23 cellular contexts compared by ENCODE assay signal in genomic region chr10:42618424-42618823, GRCh38. TPM values are rescaled to one million over a fixed set of nuclear protein-coding genes. Genes with fewer than 3 reads are reported as not detected.
DNase-seq lines count a peak whose midpoint lies in the region; ATAC-seq, FAIRE-seq and TF ChIP-seq lines count a peak whose summit lies in the region.
"Had no signal": no experiment of that assay in that cellular context is flagged by ENCODE, and none has a peak within 500 bp of the region (broad histone marks: within the 10 kb centered on the region; RNA-seq: fewer than 3 reads in every experiment).

No MANE protein-coding gene starts in this region.

- DNase-seq in HepG2 (ENCODE audit: low spot score) (no peak), right lobe of liver (no peak), H54 (ENCODE audit: insufficient read length, low spot score) (no peak), T-helper 17 cell (no peak), SKM-1 (lab: John Stamatoyannopoulos, UW; ENCODE audit: unreplicated experiment) (no peak), pons (ENCODE audit: low spot score) (no peak), NCI-H187 treated with DMSO at 0.1 percent for 48 hours (lab: John Stamatoyannopoulos, UW) (no peak)
- DNase-seq in stimulated activated effector memory CD8-positive, alpha-beta T cell treated with anti-CD3 and anti-CD28 coated beads, Interleukin-12 subunit alpha, Interleukin-12 subunit beta, amount 100 ng/mL, for 72 hours (ENCODE audit: low spot score in 2 of 2): no peak
- DNase-seq: 8988T; C1 segment of cervical spinal cord; Calu3; CD4-positive, alpha-beta memory T cell; COR-L47; DMS153; DND-41; GM23248; H9; HFFc6 had no signal

- H3K27ac ChIP-seq in HepG2 (ENCODE audit: extremely low read length, insufficient read depth, low read length) (no peak overlapping the region), right lobe of liver (no peak overlapping the region)
- H3K27ac ChIP-seq: A549, GM23248 had no signal

- no peak for TF ChIP-seq POLR2A in HepG2 (IDR thresholded peaks at IDR 0.05; ENCODE audit: insufficient read depth in 1 of 2, low read depth in 2 of 2, low read length in 2 of 2)
- no peak for TF ChIP-seq POLR2A in right lobe of liver (IDR thresholded peaks at IDR 0.05)
- no peak for TF ChIP-seq POLR2A in H54 (IDR thresholded peaks at IDR 0.05; ENCODE audit: low read depth, low read length)

- TF ChIP-seq RAD21 in HepG2 (CRISPR knock-in tag; IDR thresholded peaks at IDR 0.05): no peak

- no peak overlapping the region for H3K4me3 Mint-ChIP-seq in T-helper 17 cell
- no peak overlapping the region for H3K4me3 Mint-ChIP-seq in stimulated activated effector memory CD8-positive, alpha-beta T cell treated with anti-CD3 and anti-CD28 coated beads, Interleukin-12 subunit alpha, Interleukin-12 subunit beta, amount 100 ng/mL, for 72 hours
- H3K4me3 Mint-ChIP-seq: CD4-positive, alpha-beta memory T cell; H9; HFFc6 had no signal

- H2AFZ ChIP-seq in HepG2 (ENCODE audit: low read length): no peak overlapping the region
- H2AFZ ChIP-seq: GM23248 had no signal

- H3K4me3 ChIP-seq in HepG2 (replicated peaks in 1 of 3; ENCODE audit: insufficient read depth in 1 of 3, low read depth in 2 of 3, low read length in 3 of 3) (no peak overlapping the region), right lobe of liver (no peak overlapping the region)
- H3K4me3 ChIP-seq: A549, GM23248 had no signal

- TF ChIP-seq CTCF in HepG2 (CRISPR knock-in tag; IDR thresholded peaks at IDR 0.05) (no peak), right lobe of liver (IDR thresholded peaks at IDR 0.05) (no peak)

- no peaks in the 10 kb centered on the region for H4K20me1 ChIP-seq in HepG2 (ENCODE audit: insufficient read depth, low read length)

- POLR2A ChIA-PET in HepG2 (lab: Yijun Ruan, JAX): no interaction called here

- 95% methylated on average over 4 of the region's 4 CpGs for WGBS in HepG2 (ENCODE audit: low lambda C conversion rate)
- 89% methylated on average over 4 of the region's 4 CpGs for WGBS in right lobe of liver (ENCODE audit: insufficient coverage, low coverage, low lambda C conversion rate, missing lambda C conversion rate)

- CTCF ChIA-PET in HepG2 (lab: Yijun Ruan, JAX; ENCODE audit: low intra/inter-chr PET ratio, low total read pairs): no interaction called here

- H3K4me2 ChIP-seq in HepG2 (ENCODE audit: low read depth, low read length): no peak overlapping the region
- H3K4me2 ChIP-seq: A549 had no signal

- H3K27me3 Mint-ChIP-seq in T-helper 17 cell: no peaks in the 10 kb centered on the region
- H3K27me3 Mint-ChIP-seq: CD4-positive, alpha-beta memory T cell had no signal

- H3K36me3 ChIP-seq in HepG2 (replicated peaks in 1 of 2; ENCODE audit: control insufficient read depth in 1 of 2, insufficient read depth in 2 of 2, low read length in 2 of 2) (peaks cover 2 to 16% of the 10 kb centered on the region in 2 experiments; a peak in 3 of 5 replicates), right lobe of liver (peaks cover 0 to 11% (median 4%) of the 10 kb centered on the region in 4 donors)

- no peaks in the 10 kb centered on the region for H3K79me2 ChIP-seq in HepG2 (ENCODE audit: insufficient read depth, low read length)

- TSS peak; percentile 33 for BruUV-seq in HepG2 (replicated peaks; lab: Mats Ljungman, UMichigan)

- in situ Hi-C loops in HepG2 (cut with HindIII; ENCODE audit: extremely low pct_ligation_motif_present, low pct_unique_long_range_greater_than_20kb): no loop called here

- ATAC-seq in HepG2: no peak
- ATAC-seq in right lobe of liver: no peak
- no peak for ATAC-seq in T-helper 17 cell
- peak; percentile 87 for ATAC-seq in stimulated activated effector memory CD8-positive, alpha-beta T cell treated with anti-CD3 and anti-CD28 coated beads, Interleukin-12 subunit alpha, Interleukin-12 subunit beta, amount 100 ng/mL, for 72 hours
- ATAC-seq: A549 had no signal

- no peak for TF ChIP-seq EP300 in HepG2 (IDR thresholded peaks at IDR 0.05; ENCODE audit: low read depth in 2 of 2, low read length in 2 of 2)
- no peak for TF ChIP-seq EP300 in HepG2 (CRISPR knock-in tag; IDR thresholded peaks at IDR 0.05; ENCODE audit: borderline replicate concordance)

- peaks cover 20% of the 10 kb centered on the region for H3K4me1 Mint-ChIP-seq in T-helper 17 cell
- peaks cover 26% of the 10 kb centered on the region for H3K4me1 Mint-ChIP-seq in stimulated activated effector memory CD8-positive, alpha-beta T cell treated with anti-CD3 and anti-CD28 coated beads, Interleukin-12 subunit alpha, Interleukin-12 subunit beta, amount 100 ng/mL, for 72 hours
- H3K4me1 Mint-ChIP-seq: H9 had no signal

- H3K4me1 ChIP-seq in HepG2 (ENCODE audit: insufficient read depth, low read length) (no peaks in the 10 kb centered on the region), right lobe of liver (no peaks in the 10 kb centered on the region)
- H3K4me1 ChIP-seq: A549 had no signal

- no peaks in the 10 kb centered on the region for H3K27me3 ChIP-seq in HepG2 (ENCODE audit: control insufficient read depth in 1 of 2, insufficient read depth in 2 of 2, low read length in 2 of 2)
- H3K27me3 ChIP-seq in right lobe of liver: no peaks in the 10 kb centered on the region

- H3K36me3 Mint-ChIP-seq in T-helper 17 cell (ENCODE audit: low read depth): peaks cover 27% of the 10 kb centered on the region
- peaks cover 43% of the 10 kb centered on the region for H3K36me3 Mint-ChIP-seq in stimulated activated effector memory CD8-positive, alpha-beta T cell treated with anti-CD3 and anti-CD28 coated beads, Interleukin-12 subunit alpha, Interleukin-12 subunit beta, amount 100 ng/mL, for 72 hours

- FAIRE-seq in HepG2 (lab: Jason Lieb, UNC) (no peak), H54 (lab: Jason Lieb, UNC) (peak; percentile 15)
- FAIRE-seq: A549, G401.6, GM12892, GM19239, H1 had no signal

- peak overlapping the region; percentile 32 for H3K27ac Mint-ChIP-seq in T-helper 17 cell
- peak overlapping the region; percentile 41 for H3K27ac Mint-ChIP-seq in stimulated activated effector memory CD8-positive, alpha-beta T cell treated with anti-CD3 and anti-CD28 coated beads, Interleukin-12 subunit alpha, Interleukin-12 subunit beta, amount 100 ng/mL, for 72 hours
- H3K27ac Mint-ChIP-seq: H9, HFFc6 had no signal

- H3K9me3 ChIP-seq in HepG2 (ENCODE audit: low read length) (no peaks in the 10 kb centered on the region), right lobe of liver (no peaks in the 10 kb centered on the region), T-helper 17 cell (ENCODE audit: control insufficient read depth, low read length, poor library complexity, severe bottlenecking) (no peaks in the 10 kb centered on the region)

- intact Hi-C loops in HepG2 (cut with micrococcal nuclease; ENCODE audit: unreplicated experiment): no loop called here
- intact Hi-C loops in right lobe of liver (cut with DNase I): no loop called here

- H3K9me3 Mint-ChIP-seq in stimulated activated effector memory CD8-positive, alpha-beta T cell treated with anti-CD3 and anti-CD28 coated beads, Interleukin-12 subunit alpha, Interleukin-12 subunit beta, amount 100 ng/mL, for 72 hours: peaks cover 3% of the 10 kb centered on the region
- H3K9me3 Mint-ChIP-seq: H9, HFFc6 had no signal

- H3K9ac ChIP-seq in HepG2 (ENCODE audit: insufficient read depth, low read depth, low read length): no peak overlapping the region
- H3K9ac ChIP-seq: GM23248 had no signal

TF ChIP-seq in HepG2, 621 proteins besides CTCF, POLR2A, EP300 and RAD21:
- TF ChIP-seq ZNF225 (CRISPR knock-in tag; IDR thresholded peaks at IDR 0.05): no peak
- no peak for TF ChIP-seq NCOA5 (CRISPR knock-in tag; IDR thresholded peaks at IDR 0.05)
- no peak for TF ChIP-seq FLYWCH1 (CRISPR knock-in tag; IDR thresholded peaks at IDR 0.05)
- TF ChIP-seq ZFY (CRISPR knock-in tag; IDR thresholded peaks at IDR 0.05): no peak
- no peak for TF ChIP-seq SETDB1 (CRISPR knock-in tag; IDR thresholded peaks at IDR 0.05; ENCODE audit: borderline replicate concordance)
- TF ChIP-seq ZNF282 (IDR thresholded peaks at IDR 0.05; ENCODE audit: partially characterized antibody): no peak
- no peak for TF ChIP-seq ARNT (IDR thresholded peaks at IDR 0.05)
- TF ChIP-seq ESRRA (CRISPR knock-in tag; IDR thresholded peaks at IDR 0.05; ENCODE audit: low read depth): no peak

RNA-seq across cellular contexts. Expression of gene ZNF33B, which starts 19.9 kb away (rescaled TPM):
- total RNA-seq in HepG2 (2016; rRNA removed; fragmentation: Illumina TruSeq; extraction: Trizol) (23.5 and 32.9 TPM in 2 replicates), right lobe of liver (10 to 100 TPM in 3 of 6 experiments, 1 to 10 TPM in 3; 6.1 to 22.1 (median 13.2) TPM), T-helper 17 cell (10 to 100 TPM; 28.1 to 32.1 TPM)
- total RNA-seq in HepG2 (2016; cell fraction: cytosol; rRNA removed; fragmentation: Illumina TruSeq; extraction: Trizol; ENCODE audit: low read depth): 7.1 and 9.8 TPM in 2 replicates
- total RNA-seq in HepG2 (2016; cell fraction: insoluble cytoplasmic fraction; rRNA removed; fragmentation: Illumina TruSeq; extraction: Trizol): 23.9 and 31.5 TPM in 2 replicates
- 15.1 and 19.7 TPM in 2 replicates for total RNA-seq in HepG2 (2016; cell fraction: membrane; rRNA removed; fragmentation: Illumina TruSeq; extraction: Trizol)
- total RNA-seq in HepG2 (2016; cell fraction: nucleus; rRNA removed; fragmentation: Illumina TruSeq; extraction: Trizol): 21.5 and 35.5 TPM in 2 replicates
- 18.4 and 22.6 TPM in 2 replicates for polyA plus RNA-seq in HepG2 (2011; rRNA removed)
- 13.8 and 26.7 TPM in 2 replicates for polyA plus RNA-seq in HepG2 (2011; cell fraction: cytosol; rRNA removed)
- polyA plus RNA-seq in HepG2 (2011; cell fraction: nucleus; rRNA removed): 12.5 and 34.5 TPM in 2 replicates
- 30.3 and 35.2 TPM in 2 replicates for polyA plus RNA-seq in HepG2 (2012)
- 5.4 and 5.6 TPM in 2 replicates for polyA plus RNA-seq in HepG2 (2016; cell fraction: cytosol; fragmentation: Illumina TruSeq; extraction: Trizol; ENCODE audit: low read depth)
- polyA plus RNA-seq in HepG2 (2016; cell fraction: insoluble cytoplasmic fraction; fragmentation: Illumina TruSeq; extraction: Trizol; ENCODE audit: low read depth): 21.4 and 24.0 TPM in 2 replicates
- polyA plus RNA-seq in HepG2 (2016; cell fraction: membrane; fragmentation: Illumina TruSeq; extraction: Trizol; ENCODE audit: low read depth): 12.7 and 15.3 TPM in 2 replicates
- 20.4 and 26.1 TPM in 2 replicates for polyA plus RNA-seq in HepG2 (2016; cell fraction: nucleus; fragmentation: Illumina TruSeq; extraction: Trizol; ENCODE audit: insufficient read depth, low read depth)
- polyA minus RNA-seq in HepG2 (2011; rRNA and poly(A)+ RNA removed; ENCODE audit: low replicate concordance): 11.3 and 13.4 TPM in 2 replicates
- 22.2 and 23.6 TPM in 2 replicates for polyA minus RNA-seq in HepG2 (2011; cell fraction: cytosol; rRNA and poly(A)+ RNA removed)
- polyA minus RNA-seq in HepG2 (2011; cell fraction: nucleus; rRNA and poly(A)+ RNA removed): 61.2 and 65.5 TPM in 2 replicates
